In the genomic region with DNA sequence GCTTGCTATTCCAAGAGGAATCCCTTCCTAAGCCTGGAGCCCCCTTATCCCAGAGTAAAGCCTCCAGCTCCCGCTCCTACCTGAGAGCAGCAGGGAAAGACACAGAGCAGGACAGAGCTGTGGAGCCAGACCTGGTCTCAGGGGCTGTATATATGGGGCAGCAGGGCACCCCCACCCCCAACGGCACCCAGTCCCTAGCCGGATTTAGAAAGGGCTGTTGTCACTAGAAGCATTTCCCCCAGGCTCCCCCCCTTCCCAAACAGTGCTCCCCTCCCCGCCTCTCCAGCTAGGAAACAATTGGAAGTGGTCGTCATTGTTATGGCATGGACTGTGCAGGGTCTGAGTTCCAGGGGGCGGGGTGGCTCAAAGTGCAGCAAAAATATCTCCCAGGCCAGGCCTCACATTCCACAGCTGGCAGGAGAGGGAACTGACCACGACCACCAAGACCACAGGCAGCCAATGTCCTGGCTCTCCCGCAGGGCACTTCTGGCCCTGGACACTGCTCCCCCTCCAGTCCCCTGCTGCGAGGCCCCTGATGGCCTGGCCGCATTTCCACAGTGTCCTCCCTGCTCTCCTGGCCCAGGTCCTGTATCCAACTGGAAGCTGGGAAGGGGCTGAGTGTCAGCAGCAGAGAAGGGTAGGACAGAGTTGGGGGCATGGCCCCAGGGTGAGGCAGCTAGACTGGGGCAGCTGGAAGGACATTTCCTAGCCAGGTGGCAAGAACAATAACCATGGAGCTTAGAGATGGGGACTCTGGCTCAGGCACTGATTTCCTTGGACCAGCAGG, we compare ENCODE assay signal across 1 cellular context.
TF ChIP-seq lines count a peak whose summit lies in the region.

TSS of gene MYH7 (minus strand) at position 121 of the 787 bp plus-strand sequence. CDS start 1,928 bp downstream, outside the sequence.

TF ChIP-seq in HepG2, 621 proteins besides CTCF, POLR2A, EP300 and RAD21 (continued from another document and continues in another):
- TF ChIP-seq, protein P1, sequence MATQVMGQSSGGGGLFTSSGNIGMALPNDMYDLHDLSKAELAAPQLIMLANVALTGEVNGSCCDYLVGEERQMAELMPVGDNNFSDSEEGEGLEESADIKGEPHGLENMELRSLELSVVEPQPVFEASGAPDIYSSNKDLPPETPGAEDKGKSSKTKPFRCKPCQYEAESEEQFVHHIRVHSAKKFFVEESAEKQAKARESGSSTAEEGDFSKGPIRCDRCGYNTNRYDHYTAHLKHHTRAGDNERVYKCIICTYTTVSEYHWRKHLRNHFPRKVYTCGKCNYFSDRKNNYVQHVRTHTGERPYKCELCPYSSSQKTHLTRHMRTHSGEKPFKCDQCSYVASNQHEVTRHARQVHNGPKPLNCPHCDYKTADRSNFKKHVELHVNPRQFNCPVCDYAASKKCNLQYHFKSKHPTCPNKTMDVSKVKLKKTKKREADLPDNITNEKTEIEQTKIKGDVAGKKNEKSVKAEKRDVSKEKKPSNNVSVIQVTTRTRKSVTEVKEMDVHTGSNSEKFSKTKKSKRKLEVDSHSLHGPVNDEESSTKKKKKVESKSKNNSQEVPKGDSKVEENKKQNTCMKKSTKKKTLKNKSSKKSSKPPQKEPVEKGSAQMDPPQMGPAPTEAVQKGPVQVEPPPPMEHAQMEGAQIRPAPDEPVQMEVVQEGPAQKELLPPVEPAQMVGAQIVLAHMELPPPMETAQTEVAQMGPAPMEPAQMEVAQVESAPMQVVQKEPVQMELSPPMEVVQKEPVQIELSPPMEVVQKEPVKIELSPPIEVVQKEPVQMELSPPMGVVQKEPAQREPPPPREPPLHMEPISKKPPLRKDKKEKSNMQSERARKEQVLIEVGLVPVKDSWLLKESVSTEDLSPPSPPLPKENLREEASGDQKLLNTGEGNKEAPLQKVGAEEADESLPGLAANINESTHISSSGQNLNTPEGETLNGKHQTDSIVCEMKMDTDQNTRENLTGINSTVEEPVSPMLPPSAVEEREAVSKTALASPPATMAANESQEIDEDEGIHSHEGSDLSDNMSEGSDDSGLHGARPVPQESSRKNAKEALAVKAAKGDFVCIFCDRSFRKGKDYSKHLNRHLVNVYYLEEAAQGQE (IDR thresholded peaks at IDR 0.05; ENCODE audit: borderline replicate concordance in 1 of 2, low read depth in 1 of 2, low read length in 2 of 2), result no peak
- TF ChIP-seq REPIN1 (CRISPR knock-in tag; IDR thresholded peaks at IDR 0.05; ENCODE audit: borderline replicate concordance, low read depth) (peak; percentile 68; the same call in 1 of the 2 replicates), ZNF251 (CRISPR knock-in tag; IDR thresholded peaks at IDR 0.05) (no peak), HOXA5 (CRISPR knock-in tag; IDR thresholded peaks at IDR 0.05) (no peak), TRAFD1 (CRISPR knock-in tag; IDR thresholded peaks at IDR 0.05; ENCODE audit: borderline replicate concordance) (0 out of 2 replicates have a peak, but pooled peaks have one; percentile 70), MYPOP (CRISPR knock-in tag; IDR thresholded peaks at IDR 0.05) (no peak), NCOR1 (IDR thresholded peaks at IDR 0.05; ENCODE audit: borderline replicate concordance, low read length) (peak; percentile 94), TMF1 (CRISPR knock-in tag; IDR thresholded peaks at IDR 0.05; ENCODE audit: low read depth) (no peak), CBX1 (IDR thresholded peaks at IDR 0.05; ENCODE audit: low read depth) (no peak), NCOA2 (CRISPR knock-in tag; IDR thresholded peaks at IDR 0.05) (0 out of 2 replicates have a peak, but pooled peaks have one; percentile 25), ZNF629 (CRISPR knock-in tag; conservative IDR thresholded peaks at IDR 0.05) (no peak), SMARCC2 (IDR thresholded peaks at IDR 0.05) (no peak), NCOA1 (CRISPR knock-in tag; IDR thresholded peaks at IDR 0.05) (peak; percentile 19; the same call in 1 of the 2 replicates), ZNF274 (CRISPR knock-in tag; IDR thresholded peaks at IDR 0.05) (peak; percentile 44; the same call in 1 of the 2 replicates), MLX (CRISPR knock-in tag; IDR thresholded peaks at IDR 0.05) (peak; percentile 22; the same call in 1 of the 2 replicates), RXRA (CRISPR knock-in tag; IDR thresholded peaks at IDR 0.05) (peak; percentile 63), ZNF451 (CRISPR knock-in tag; IDR thresholded peaks at IDR 0.05) (peak; percentile 90), ZNF720 (CRISPR knock-in tag; IDR thresholded peaks at IDR 0.05) (no peak), RARG (CRISPR knock-in tag; IDR thresholded peaks at IDR 0.05; ENCODE audit: low read depth) (no peak), HCFC1 (IDR thresholded peaks at IDR 0.05; ENCODE audit: low read depth, low read length) (no peak), NFIC (IDR thresholded peaks at IDR 0.05; ENCODE audit: low read length) (no peak), CENPX (CRISPR knock-in tag; IDR thresholded peaks at IDR 0.05) (no peak), SP5 (CRISPR knock-in tag; IDR thresholded peaks at IDR 0.05; ENCODE audit: borderline replicate concordance, low read depth) (peak; percentile 96), ZFX (CRISPR knock-in tag; IDR thresholded peaks at IDR 0.05; ENCODE audit: low read depth) (peak; percentile 78), ETV5 (CRISPR knock-in tag; IDR thresholded peaks at IDR 0.05; ENCODE audit: borderline replicate concordance) (no peak), ZNF704 (CRISPR knock-in tag; IDR thresholded peaks at IDR 0.05; ENCODE audit: borderline replicate concordance) (peak; percentile 52; the same call in 1 of the 2 replicates), NFYC (CRISPR knock-in tag; IDR thresholded peaks at IDR 0.05) (no peak), CEBPB (IDR thresholded peaks at IDR 0.05; ENCODE audit: borderline replicate concordance, low read depth, low read length) (no peak), NPAS2 (CRISPR knock-in tag; IDR thresholded peaks at IDR 0.05; ENCODE audit: borderline replicate concordance) (no peak), ZNF616 (CRISPR knock-in tag; IDR thresholded peaks at IDR 0.05; ENCODE audit: low read depth) (no peak), TARDBP (CRISPR knock-in tag; IDR thresholded peaks at IDR 0.05) (peak; percentile 84; the same call in 1 of the 2 replicates), ZNF354B (CRISPR knock-in tag; IDR thresholded peaks at IDR 0.05) (no peak), ZNF703 (CRISPR knock-in tag; IDR thresholded peaks at IDR 0.05; ENCODE audit: borderline replicate concordance) (no peak), YEATS2 (CRISPR knock-in tag; IDR thresholded peaks at IDR 0.05; ENCODE audit: borderline replicate concordance) (no peak), ZNF20 (CRISPR knock-in tag; IDR thresholded peaks at IDR 0.05) (no peak), ZNF12 (CRISPR knock-in tag; IDR thresholded peaks at IDR 0.05) (no peak), ATF3 (CRISPR knock-in tag; IDR thresholded peaks at IDR 0.05) (no peak), ZNF335 (CRISPR knock-in tag; IDR thresholded peaks at IDR 0.05) (no peak), CAMTA2 (CRISPR knock-in tag; IDR thresholded peaks at IDR 0.05; ENCODE audit: borderline replicate concordance) (no peak), REXO4 (CRISPR knock-in tag; IDR thresholded peaks at IDR 0.05; ENCODE audit: borderline replicate concordance) (no peak)
- TF ChIP-seq, protein P2, sequence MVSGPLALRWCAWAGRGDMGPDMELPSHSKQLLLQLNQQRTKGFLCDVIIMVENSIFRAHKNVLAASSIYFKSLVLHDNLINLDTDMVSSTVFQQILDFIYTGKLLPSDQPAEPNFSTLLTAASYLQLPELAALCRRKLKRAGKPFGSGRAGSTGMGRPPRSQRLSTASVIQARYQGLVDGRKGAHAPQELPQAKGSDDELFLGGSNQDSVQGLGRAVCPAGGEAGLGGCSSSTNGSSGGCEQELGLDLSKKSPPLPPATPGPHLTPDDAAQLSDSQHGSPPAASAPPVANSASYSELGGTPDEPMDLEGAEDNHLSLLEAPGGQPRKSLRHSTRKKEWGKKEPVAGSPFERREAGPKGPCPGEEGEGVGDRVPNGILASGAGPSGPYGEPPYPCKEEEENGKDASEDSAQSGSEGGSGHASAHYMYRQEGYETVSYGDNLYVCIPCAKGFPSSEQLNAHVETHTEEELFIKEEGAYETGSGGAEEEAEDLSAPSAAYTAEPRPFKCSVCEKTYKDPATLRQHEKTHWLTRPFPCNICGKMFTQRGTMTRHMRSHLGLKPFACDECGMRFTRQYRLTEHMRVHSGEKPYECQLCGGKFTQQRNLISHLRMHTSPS (CRISPR knock-in tag; IDR thresholded peaks at IDR 0.05; ENCODE audit: low read depth), result peak; percentile 63; the same call in 1 of the 2 replicates
- TF ChIP-seq, protein P3, sequence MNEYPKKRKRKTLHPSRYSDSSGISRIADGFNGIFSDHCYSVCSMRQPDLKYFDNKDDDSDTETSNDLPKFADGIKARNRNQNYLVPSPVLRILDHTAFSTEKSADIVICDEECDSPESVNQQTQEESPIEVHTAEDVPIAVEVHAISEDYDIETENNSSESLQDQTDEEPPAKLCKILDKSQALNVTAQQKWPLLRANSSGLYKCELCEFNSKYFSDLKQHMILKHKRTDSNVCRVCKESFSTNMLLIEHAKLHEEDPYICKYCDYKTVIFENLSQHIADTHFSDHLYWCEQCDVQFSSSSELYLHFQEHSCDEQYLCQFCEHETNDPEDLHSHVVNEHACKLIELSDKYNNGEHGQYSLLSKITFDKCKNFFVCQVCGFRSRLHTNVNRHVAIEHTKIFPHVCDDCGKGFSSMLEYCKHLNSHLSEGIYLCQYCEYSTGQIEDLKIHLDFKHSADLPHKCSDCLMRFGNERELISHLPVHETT (CRISPR knock-in tag; conservative IDR thresholded peaks at IDR 0.05), result no peak
- TF ChIP-seq, protein P4, sequence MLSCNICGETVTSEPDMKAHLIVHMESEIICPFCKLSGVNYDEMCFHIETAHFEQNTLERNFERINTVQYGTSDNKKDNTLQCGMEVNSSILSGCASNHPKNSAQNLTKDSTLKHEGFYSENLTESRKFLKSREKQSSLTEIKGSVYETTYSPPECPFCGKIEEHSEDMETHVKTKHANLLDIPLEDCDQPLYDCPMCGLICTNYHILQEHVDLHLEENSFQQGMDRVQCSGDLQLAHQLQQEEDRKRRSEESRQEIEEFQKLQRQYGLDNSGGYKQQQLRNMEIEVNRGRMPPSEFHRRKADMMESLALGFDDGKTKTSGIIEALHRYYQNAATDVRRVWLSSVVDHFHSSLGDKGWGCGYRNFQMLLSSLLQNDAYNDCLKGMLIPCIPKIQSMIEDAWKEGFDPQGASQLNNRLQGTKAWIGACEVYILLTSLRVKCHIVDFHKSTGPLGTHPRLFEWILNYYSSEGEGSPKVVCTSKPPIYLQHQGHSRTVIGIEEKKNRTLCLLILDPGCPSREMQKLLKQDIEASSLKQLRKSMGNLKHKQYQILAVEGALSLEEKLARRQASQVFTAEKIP (CRISPR knock-in tag; IDR thresholded peaks at IDR 0.05; ENCODE audit: borderline replicate concordance), result no peak
- TF ChIP-seq, protein P5, sequence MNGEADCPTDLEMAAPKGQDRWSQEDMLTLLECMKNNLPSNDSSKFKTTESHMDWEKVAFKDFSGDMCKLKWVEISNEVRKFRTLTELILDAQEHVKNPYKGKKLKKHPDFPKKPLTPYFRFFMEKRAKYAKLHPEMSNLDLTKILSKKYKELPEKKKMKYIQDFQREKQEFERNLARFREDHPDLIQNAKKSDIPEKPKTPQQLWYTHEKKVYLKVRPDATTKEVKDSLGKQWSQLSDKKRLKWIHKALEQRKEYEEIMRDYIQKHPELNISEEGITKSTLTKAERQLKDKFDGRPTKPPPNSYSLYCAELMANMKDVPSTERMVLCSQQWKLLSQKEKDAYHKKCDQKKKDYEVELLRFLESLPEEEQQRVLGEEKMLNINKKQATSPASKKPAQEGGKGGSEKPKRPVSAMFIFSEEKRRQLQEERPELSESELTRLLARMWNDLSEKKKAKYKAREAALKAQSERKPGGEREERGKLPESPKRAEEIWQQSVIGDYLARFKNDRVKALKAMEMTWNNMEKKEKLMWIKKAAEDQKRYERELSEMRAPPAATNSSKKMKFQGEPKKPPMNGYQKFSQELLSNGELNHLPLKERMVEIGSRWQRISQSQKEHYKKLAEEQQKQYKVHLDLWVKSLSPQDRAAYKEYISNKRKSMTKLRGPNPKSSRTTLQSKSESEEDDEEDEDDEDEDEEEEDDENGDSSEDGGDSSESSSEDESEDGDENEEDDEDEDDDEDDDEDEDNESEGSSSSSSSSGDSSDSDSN (CRISPR knock-in tag; IDR thresholded peaks at IDR 0.05), result no peak; the same call in 1 of the 2 replicates
- TF ChIP-seq, protein P6, sequence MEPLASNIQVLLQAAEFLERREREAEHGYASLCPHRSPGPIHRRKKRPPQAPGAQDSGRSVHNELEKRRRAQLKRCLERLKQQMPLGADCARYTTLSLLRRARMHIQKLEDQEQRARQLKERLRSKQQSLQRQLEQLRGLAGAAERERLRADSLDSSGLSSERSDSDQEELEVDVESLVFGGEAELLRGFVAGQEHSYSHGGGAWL (CRISPR knock-in tag; IDR thresholded peaks at IDR 0.05), result no peak
